36 cellular contexts compared by ENCODE assay signal in the genomic region with DNA sequence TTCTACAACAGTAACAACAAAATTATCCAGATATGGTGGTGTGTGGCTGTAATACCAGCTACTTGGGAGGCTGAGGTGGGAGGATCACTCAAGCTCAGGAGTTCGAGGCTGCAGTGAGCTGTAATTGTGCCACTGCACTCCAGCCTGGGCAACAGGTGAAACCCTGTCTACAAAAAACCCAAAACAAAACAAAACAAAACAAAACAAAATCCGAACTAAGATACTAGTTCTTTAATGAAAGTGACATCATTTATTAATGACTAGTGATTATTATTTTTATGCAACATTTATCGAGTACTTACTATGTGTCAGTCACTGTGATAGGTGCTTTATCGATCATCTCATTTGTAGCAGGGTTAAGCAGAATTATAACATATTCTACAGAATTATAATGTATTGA.
"Had no signal": no experiment of that assay in that cellular context is flagged by ENCODE, and none has a peak within 500 bp of the region (broad histone marks: within the 10 kb centered on the region; RNA-seq: fewer than 3 reads in every experiment).

No MANE protein-coding gene starts in this region.

- H3K36me3 ChIP-seq: MG63 had no signal

- H3K9me3 ChIP-seq: MG63 had no signal

- DNase-seq: Karpas-422, Kasumi-1, MG63, MM.1S, MV-4-11, NCI-H1048, NCI-H1092, NCI-H1092 treated with DMSO at 0.1 percent for 48 hours, NCI-H1105, NCI-H1105 treated with DMSO at 0.1 percent for 48 hours, NCI-H1417, NCI-H1417 treated with DMSO at 0.1 percent for 48 hours, NCI-H1436, NCI-H1436 treated with DMSO at 0.1 percent for 48 hours, NCI-H146, NCI-H1694, NCI-H1694 treated with DMSO at 0.1 percent for 48 hours, NCI-H187, NCI-H187 treated with DMSO at 0.1 percent for 48 hours, NCI-H1930, NCI-H2029, NCI-H2029 treated with DMSO at 0.1 percent for 48 hours, NCI-H2081, NCI-H2081 treated with DMSO at 0.1 percent for 48 hours, NCI-H2107, NCI-H2171, NCI-H2171 treated with DMSO at 0.1 percent for 48 hours, NCI-H2227 treated with DMSO at 0.1 percent for 48 hours, NCI-H226, NCI-H345, NCI-H446, NCI-H446 treated with DMSO at 0.1 percent for 48 hours, NCI-H510A, NCI-H510A treated with DMSO at 0.1 percent for 48 hours, NCI-H524, NCI-H524 treated with DMSO at 0.1 percent for 48 hours had no signal

- H3K4me3 ChIP-seq: MG63 had no signal
